ENCODE assay signal across 2 cellular contexts in genomic region chr1:231354330-231355020, GRCh38.
TF ChIP-seq lines count a peak whose summit lies in the region.

No MANE protein-coding gene starts in this region.

TF ChIP-seq in IMR-90, 13 proteins besides CTCF, POLR2A, EP300 and RAD21:
- no peak for TF ChIP-seq MAZ (IDR thresholded peaks at IDR 0.05; ENCODE audit: borderline replicate concordance, low read depth, low read length)
- TF ChIP-seq USF2 (IDR thresholded peaks at IDR 0.05; ENCODE audit: low read depth, low read length), result no peak
- TF ChIP-seq CHD1 (IDR thresholded peaks at IDR 0.05; ENCODE audit: low read depth, low read length), result no peak
- TF ChIP-seq ELK1 (IDR thresholded peaks at IDR 0.05; ENCODE audit: borderline replicate concordance, low read depth, low read length), result no peak
- TF ChIP-seq MXI1 (IDR thresholded peaks at IDR 0.05; ENCODE audit: borderline replicate concordance, low read depth, low read length), result no peak
- no peak for TF ChIP-seq RCOR1 (IDR thresholded peaks at IDR 0.05; ENCODE audit: insufficient replicate concordance, low read length)
- TF ChIP-seq FOS (IDR thresholded peaks at IDR 0.05; ENCODE audit: low read depth, low read length), result no peak
- TF ChIP-seq CEBPB (IDR thresholded peaks at IDR 0.05; ENCODE audit: low read depth, low read length), result no peak
- TF ChIP-seq SMC3 (IDR thresholded peaks at IDR 0.05; ENCODE audit: low read depth, low read length), result no peak
- TF ChIP-seq MAFK (IDR thresholded peaks at IDR 0.05; ENCODE audit: low read depth, low read length), result peak; percentile 83
- peak; percentile 97 for TF ChIP-seq NFE2L2 (IDR thresholded peaks at IDR 0.05; ENCODE audit: low read depth, low read length)
- TF ChIP-seq RFX5 (IDR thresholded peaks at IDR 0.05; ENCODE audit: low read depth, low read length), result no peak
- no peak for TF ChIP-seq BHLHE40 (IDR thresholded peaks at IDR 0.05; ENCODE audit: low read depth, low read length)

TF ChIP-seq in endothelial cell of umbilical vein, 7 proteins besides CTCF, POLR2A, EP300 and RAD21:
- TF ChIP-seq POLR2AphosphoS5 (IDR thresholded peaks at IDR 0.05; ENCODE audit: insufficient read depth, low read depth, low read length) (no peak), MAX (IDR thresholded peaks at IDR 0.05; ENCODE audit: insufficient read depth, insufficient read length) (no peak), EZH2 (IDR thresholded peaks at IDR 0.05; ENCODE audit: borderline replicate concordance, low read depth, low read length, severe bottlenecking) (no peak), MYC (IDR thresholded peaks at IDR 0.05; ENCODE audit: low read depth, low read length) (no peak), GATA2 (IDR thresholded peaks at IDR 0.05; ENCODE audit: insufficient read depth, insufficient read length, low read depth, low read length) (no peak), FOS (IDR thresholded peaks at IDR 0.05; ENCODE audit: borderline replicate concordance, insufficient read depth, low read length) (no peak), JUN (IDR thresholded peaks at IDR 0.05; ENCODE audit: borderline replicate concordance, insufficient read depth, insufficient read length, low read depth) (no peak)
